8 cellular contexts compared by ENCODE assay signal in genomic region chr17:37490022-37490587, GRCh38. TPM values are rescaled to one million over a fixed set of nuclear protein-coding genes. Genes with fewer than 3 reads are reported as not detected.
A peak's percentile ranks its signal among the peaks of the same experiment; 100 is the strongest.
DNase-seq lines count a peak whose midpoint lies in the region; ATAC-seq and TF ChIP-seq lines count a peak whose summit lies in the region.

No MANE protein-coding gene starts in this region.

- no peaks in the 10 kb centered on the region for H3K9me3 Mint-ChIP-seq in progenitor cell of endocrine pancreas (ENCODE audit: low read depth)

- peaks cover 32% of the 10 kb centered on the region for H3K4me1 Mint-ChIP-seq in progenitor cell of endocrine pancreas (ENCODE audit: low read depth)

- H3K27ac ChIP-seq in HL-60 (replicated peaks): peak overlapping the region; percentile 62
- H3K27ac ChIP-seq in upper lobe of right lung: peak overlapping the region; percentile 74

- peaks cover 3% of the 10 kb centered on the region for H3K27me3 Mint-ChIP-seq in progenitor cell of endocrine pancreas

- in situ Hi-C loops in Caki2 (cut with HindIII; ENCODE audit: low pct_unique_long_range_greater_than_20kb, low sequenced_read_pairs): no loop called here

- peak overlapping the region; percentile 84 for H3K4me3 Mint-ChIP-seq in progenitor cell of endocrine pancreas (ENCODE audit: low read depth)

- H3K9me3 ChIP-seq in upper lobe of right lung: no peaks in the 10 kb centered on the region

- peak; percentile 51 for ATAC-seq in GM19438 (IDR thresholded peaks at IDR 0.05; ENCODE audit: low read depth, unreplicated experiment)
- peak; percentile 66 for ATAC-seq in upper lobe of right lung

- no peaks in the 10 kb centered on the region for H3K36me3 ChIP-seq in upper lobe of right lung

- TF ChIP-seq CTCF in HL-60 (IDR thresholded peaks at IDR 0.05; ENCODE audit: insufficient read depth, low read length): no peak
- TF ChIP-seq CTCF in progenitor cell of endocrine pancreas (IDR thresholded peaks at IDR 0.05; ENCODE audit: unreplicated experiment): peak; percentile 73
- TF ChIP-seq CTCF in upper lobe of right lung (IDR thresholded peaks at IDR 0.05): peak; percentile 44

- intact Hi-C loops in cardiac septum (cut with DNase I): no loop called here
- intact Hi-C loops in upper lobe of right lung (cut with DNase I): no loop called here

- H3K4me3 ChIP-seq in HL-60 (replicated peaks; ENCODE audit: insufficient read depth, low read length) (peak overlapping the region; percentile 48), upper lobe of right lung (peak overlapping the region; percentile 62)

- H3K27me3 ChIP-seq in HL-60 (ENCODE audit: insufficient read depth, poor library complexity, severe bottlenecking) (no peaks in the 10 kb centered on the region), upper lobe of right lung (no peaks in the 10 kb centered on the region)

- peaks cover 13% of the 10 kb centered on the region for H3K4me1 ChIP-seq in upper lobe of right lung

- peak; percentile 52 for DNase-seq in Caki2 (ENCODE audit: low read depth)
- peak; percentile 36 to 59 for DNase-seq in HL-60 (ENCODE audit: low read depth in 1 of 2, low spot score in 1 of 2)
- DNase-seq in SK-N-DZ (ENCODE audit: low spot score): peak; percentile 74
- DNase-seq in activated naive CD4-positive, alpha-beta T cell treated with anti-CD3 and anti-CD28 coated beads, Interleukin-2, amount 50 U/mL, for 16 hours: peak; percentile 81
- DNase-seq in cardiac septum (ENCODE audit: low spot score): peak; percentile 80
- DNase-seq in progenitor cell of endocrine pancreas (ENCODE audit: low spot score, unreplicated experiment): peak; percentile 77
- peak; percentile 83 for DNase-seq in upper lobe of right lung

- no peaks in the 10 kb centered on the region for H3K36me3 Mint-ChIP-seq in progenitor cell of endocrine pancreas (ENCODE audit: insufficient read depth)

- H3K27ac Mint-ChIP-seq in progenitor cell of endocrine pancreas: peak overlapping the region; percentile 93

RNA-seq across cellular contexts. Expression of gene DUSP14, which starts 0.4 kb away (rescaled TPM):
- total RNA-seq in Caki2 (2014; rRNA removed; shearing (Covaris generic); ENCODE audit: low replicate concordance): 39.4 and 40.2 TPM in 2 replicates
- 28.4 and 29.4 TPM in 2 replicates for polyA plus RNA-seq in SK-N-DZ (2014; cell fraction: cytosol; rRNA removed)
- polyA plus RNA-seq in SK-N-DZ (2014; cell fraction: nucleus; rRNA removed): 9.5 and 13.2 TPM in 2 replicates
- total RNA-seq in cardiac septum: 22.4 TPM
- total RNA-seq in progenitor cell of endocrine pancreas: 18.7 and 19.2 TPM in 2 replicates
- total RNA-seq in upper lobe of right lung: 9.0 TPM

Comparison
In these comparisons a context has a peak if more than half of its experiments do, and no peak if none do; other contexts are left out.
1. Peak in every context shown above with its lines: DNase-seq, ATAC-seq, H3K4me3 ChIP-seq and H3K27ac ChIP-seq.